Comparison of ENCODE assay signal across 19 cellular contexts in the genomic region with DNA sequence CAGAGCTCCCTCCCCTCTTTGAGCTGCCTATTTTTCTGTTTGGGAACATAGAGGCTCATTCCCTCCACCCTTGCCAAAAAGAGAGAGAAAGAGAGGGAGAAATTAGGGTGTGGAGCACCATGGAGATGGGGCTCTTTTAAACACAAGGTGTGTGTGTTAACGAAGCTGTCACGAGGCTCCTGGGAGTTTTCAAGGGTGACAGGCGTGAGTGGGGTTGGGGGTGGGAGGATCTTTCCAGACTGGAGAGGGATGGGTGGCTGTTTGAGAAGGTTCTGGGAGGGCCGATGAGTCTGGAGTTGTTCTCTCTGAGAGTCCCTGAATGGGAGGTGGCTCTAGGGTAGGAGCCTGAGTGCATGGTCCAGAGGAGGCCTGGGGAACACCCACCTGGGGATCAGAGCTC.
"Had no signal": no experiment of that assay in that cellular context is flagged by ENCODE, and none has a peak within 500 bp of the region (broad histone marks: within the 10 kb centered on the region; RNA-seq: fewer than 3 reads in every experiment).

No MANE protein-coding gene starts in this region.

- ATAC-seq: esophagus mucosa; gastrocnemius medialis; naive thymus-derived CD4-positive, alpha-beta T cell had no signal

- H3K4me1 ChIP-seq: gastrocnemius medialis, uterus had no signal

- H3K27ac ChIP-seq: gastrocnemius medialis, hepatocyte, left ventricle myocardium inferior, neutrophil, right atrium auricular region, skin epidermis, stomach, uterus had no signal

- DNase-seq: cortex of kidney; dorsolateral prefrontal cortex; effector CD8-positive, alpha-beta T cell; gastrocnemius medialis; kidney; naive thymus-derived CD4-positive, alpha-beta T cell; nephron progenitor cell; posterior cingulate gyrus; sigmoid colon; stimulated activated naive CD4-positive, alpha-beta T cell; stomach; trophoblast cell; uterus had no signal

- H3K36me3 ChIP-seq: gastrocnemius medialis, left ventricle myocardium inferior, neutrophil, right atrium auricular region, uterus had no signal

- H3K27me3 ChIP-seq: dorsolateral prefrontal cortex, gastrocnemius medialis, hepatocyte, neutrophil, right atrium auricular region, sigmoid colon, stomach, uterus had no signal

- H3K4me2 ChIP-seq: hepatocyte had no signal

- H3K4me3 ChIP-seq: dorsolateral prefrontal cortex, gastrocnemius medialis, hepatocyte, left ventricle myocardium inferior, right atrium auricular region, sigmoid colon, skin epidermis, stomach, uterus had no signal

- H3K9me3 ChIP-seq: gastrocnemius medialis, left ventricle myocardium inferior, neutrophil, right atrium auricular region, sigmoid colon, stomach, uterus had no signal
